ENCODE assay signal across 11 cellular contexts in genomic region chr1:224928906-224929305, GRCh38. TPM values are rescaled to one million over a fixed set of nuclear protein-coding genes. Genes with fewer than 3 reads are reported as not detected.
DNase-seq lines count a peak whose midpoint lies in the region; ATAC-seq and TF ChIP-seq lines count a peak whose summit lies in the region.
"Had no signal": no experiment of that assay in that cellular context is flagged by ENCODE, and none has a peak within 500 bp of the region (broad histone marks: within the 10 kb centered on the region; RNA-seq: fewer than 3 reads in every experiment).

No MANE protein-coding gene starts in this region.

- H3K4me3 ChIP-seq in CD4-positive, alpha-beta memory T cell (ENCODE audit: low read length in 2 of 2) = no peak overlapping the region
- H3K4me3 ChIP-seq in PC-9 = peak overlapping the region; percentile 93
- peak overlapping the region in 2 of 4 experiments; percentile 65 to 67 for H3K4me3 ChIP-seq in fibroblast of lung (replicated peaks in 1 of 4; ENCODE audit: control extremely low read depth in 1 of 4, insufficient read depth in 1 of 4, low read depth in 3 of 4, low read length in 4 of 4)
- peak overlapping the region; percentile 51 for H3K4me3 ChIP-seq in neural progenitor cell
- H3K4me3 ChIP-seq: GM12878 had no signal

- in situ Hi-C loops in GM13977 (cut with MboI; ENCODE audit: low pct_unique_long_range_greater_than_20kb, low sequenced_read_pairs, unreplicated experiment) = no loop called here

- no peaks in the 10 kb centered on the region for H3K27me3 ChIP-seq in CD4-positive, alpha-beta memory T cell (ENCODE audit: insufficient read depth, low read length)
- H3K27me3 ChIP-seq in PC-9 (ENCODE audit: insufficient read depth, low read depth) (no peaks in the 10 kb centered on the region), fibroblast of lung (ENCODE audit: control insufficient read depth, insufficient read depth, low read length) (no peaks in the 10 kb centered on the region), neural progenitor cell (no peaks in the 10 kb centered on the region)

- H3K4me2 ChIP-seq in PC-9 (peak overlapping the region; percentile 88), fibroblast of lung (ENCODE audit: extremely low read depth, insufficient read depth, low read length) (no peak overlapping the region), neural progenitor cell (peak overlapping the region; percentile 75)

- CTCF ChIA-PET in CD4-positive, alpha-beta memory T cell (lab: Charles Lee; ENCODE audit: partially characterized antibody) = no interaction called here
- CTCF ChIA-PET in PC-9 (lab: Charles Lee) = no interaction called here

- H3K9me3 ChIP-seq in CD4-positive, alpha-beta memory T cell (ENCODE audit: control insufficient read depth in 1 of 2, low read length in 2 of 2) = peaks cover 0 to 15% of the 10 kb centered on the region in 2 donors
- H3K9me3 ChIP-seq in PC-9 (ENCODE audit: insufficient read depth, low read depth) (peaks cover 25% of the 10 kb centered on the region), fibroblast of lung (ENCODE audit: control insufficient read depth, insufficient read depth, low read depth, low read length) (no peaks in the 10 kb centered on the region), neural progenitor cell (ENCODE audit: low read depth) (peaks cover 20% of the 10 kb centered on the region)

- ATAC-seq in GM21526 (IDR thresholded peaks at IDR 0.05; ENCODE audit: low FRiP score, unreplicated experiment) = no peak

- H3K27ac ChIP-seq in CD4-positive, alpha-beta memory T cell (ENCODE audit: low read depth, low read length) = no peak overlapping the region
- H3K27ac ChIP-seq in PC-9 = peak overlapping the region; percentile 68
- no peak overlapping the region for H3K27ac ChIP-seq in fibroblast of lung (ENCODE audit: insufficient read depth, low read length)
- H3K27ac ChIP-seq in neural progenitor cell = no peak overlapping the region

- H3K4me1 ChIP-seq in CD4-positive, alpha-beta memory T cell (ENCODE audit: insufficient read depth, low read length) = no peaks in the 10 kb centered on the region
- peaks cover 9% of the 10 kb centered on the region for H3K4me1 ChIP-seq in PC-9 (replicated peaks; ENCODE audit: insufficient read depth)
- H3K4me1 ChIP-seq in fibroblast of lung (ENCODE audit: control insufficient read depth, extremely low read depth, insufficient read depth, low read length) = no peaks in the 10 kb centered on the region
- H3K4me1 ChIP-seq in neural progenitor cell = no peaks in the 10 kb centered on the region

- TF ChIP-seq CTCF in PC-9 (conservative IDR thresholded peaks at IDR 0.05) = no peak
- no peak for TF ChIP-seq CTCF in fibroblast of lung (conservative IDR thresholded peaks at IDR 0.05 in 1 of 2, IDR thresholded peaks at IDR 0.05 in 1 of 2; ENCODE audit: low read depth in 1 of 2, low read length in 2 of 2)
- no peak for TF ChIP-seq CTCF in neural progenitor cell (IDR thresholded peaks at IDR 0.05)
- TF ChIP-seq CTCF in GM13977 (IDR thresholded peaks at IDR 0.05; ENCODE audit: extremely low read depth, insufficient read depth, missing control alignments) = no peak

- no TSS peak for BruUV-seq in PC-9 (replicated peaks; lab: Mats Ljungman, UMichigan)

- no peak overlapping the region for H3K9ac ChIP-seq in fibroblast of lung (ENCODE audit: insufficient read depth, low read length)
- H3K9ac ChIP-seq in neural progenitor cell = no peak overlapping the region

- H3K79me2 ChIP-seq in PC-9 (ENCODE audit: low read depth) (peaks cover 38% of the 10 kb centered on the region), fibroblast of lung (ENCODE audit: control insufficient read depth, insufficient read depth, low read length) (no peaks in the 10 kb centered on the region), neural progenitor cell (ENCODE audit: low read depth) (peaks cover 41% of the 10 kb centered on the region)

- H3K9me2 ChIP-seq in PC-9 (ENCODE audit: insufficient read depth) = no peaks in the 10 kb centered on the region

- H2AFZ ChIP-seq in PC-9 = peak overlapping the region; percentile 92
- peak overlapping the region; percentile 55 for H2AFZ ChIP-seq in fibroblast of lung (ENCODE audit: low read length)
- peak overlapping the region; percentile 96 for H2AFZ ChIP-seq in neural progenitor cell (replicated peaks)

- H3K4me3 Mint-ChIP-seq in CD4-positive, alpha-beta memory T cell = peak overlapping the region; percentile 61 to 81 (median 69)
- peak overlapping the region; percentile 91 for H3K4me3 Mint-ChIP-seq in neural progenitor cell

- POLR2A ChIA-PET in CD4-positive, alpha-beta memory T cell (lab: Charles Lee; ENCODE audit: partially characterized antibody) = no interaction called here
- POLR2A ChIA-PET in PC-9 (lab: Charles Lee; ENCODE audit: unreplicated experiment) = no interaction called here

- no peak overlapping the region for H3K27ac Mint-ChIP-seq in CD4-positive, alpha-beta memory T cell
- H3K27ac Mint-ChIP-seq in neural progenitor cell = no peak overlapping the region
- H3K27ac Mint-ChIP-seq: CD4-positive, CD25-positive, alpha-beta regulatory T cell had no signal

- H3F3A ChIP-seq in PC-9 (ENCODE audit: insufficient read depth, low read depth) (0 out of 2 replicates have a peak, but pooled peaks cover 5% of the 10 kb centered on the region), neural progenitor cell (ENCODE audit: low read depth) (no peaks in the 10 kb centered on the region)

- no peaks in the 10 kb centered on the region for H4K20me1 ChIP-seq in PC-9 (ENCODE audit: insufficient read depth)
- no peaks in the 10 kb centered on the region for H4K20me1 ChIP-seq in fibroblast of lung (ENCODE audit: control insufficient read depth, extremely low read depth, insufficient read depth, low read length)
- H4K20me1 ChIP-seq in neural progenitor cell (ENCODE audit: low read depth) = no peaks in the 10 kb centered on the region

- peaks cover 19 to 29% of the 10 kb centered on the region in 2 donors for H3K27me3 Mint-ChIP-seq in CD4-positive, alpha-beta memory T cell
- H3K27me3 Mint-ChIP-seq in neural progenitor cell (ENCODE audit: insufficient read depth, low read depth) = peaks cover 5% of the 10 kb centered on the region

- intact Hi-C loops in CD4-positive, alpha-beta memory T cell (cut with micrococcal nuclease) = no loop called here
- intact Hi-C loops in PC-9 (cut with micrococcal nuclease; ENCODE audit: unreplicated experiment) = loop anchor here (10.0 kb wide), 1 partner anchor 1224 kb away; no protein-coding TSS in a partner anchor

- H3K36me3 ChIP-seq in CD4-positive, alpha-beta memory T cell (ENCODE audit: insufficient read depth, low read length) = no peaks in the 10 kb centered on the region
- H3K36me3 ChIP-seq in PC-9 (ENCODE audit: low read depth) (peaks cover 11% of the 10 kb centered on the region; the same call in 1 of the 2 replicates), fibroblast of lung (ENCODE audit: control insufficient read depth, insufficient read depth, low read length) (no peaks in the 10 kb centered on the region), neural progenitor cell (peaks cover 13% of the 10 kb centered on the region)

- H3K9me3 Mint-ChIP-seq in CD4-positive, alpha-beta memory T cell = peaks cover 6 to 31% (median 25%) of the 10 kb centered on the region in 8 donors
- H3K9me3 Mint-ChIP-seq in neural progenitor cell = peaks cover 29% of the 10 kb centered on the region

- peaks cover 6 to 7% of the 10 kb centered on the region in 2 donors for H3K36me3 Mint-ChIP-seq in CD4-positive, alpha-beta memory T cell
- H3K36me3 Mint-ChIP-seq in neural progenitor cell = peaks cover 18% of the 10 kb centered on the region

- peaks cover 0 to 5% (median 3%) of the 10 kb centered on the region in 4 donors for H3K4me1 Mint-ChIP-seq in CD4-positive, alpha-beta memory T cell
- H3K4me1 Mint-ChIP-seq in neural progenitor cell = peaks cover 3% of the 10 kb centered on the region

- no peak for DNase-seq in CD4-positive, alpha-beta memory T cell
- DNase-seq in PC-9 (no peak), fibroblast of lung (ENCODE audit: low read depth in 2 of 2) (no peak), neural progenitor cell (ENCODE audit: low spot score) (no peak), HUDEP-2 (lab: John Stamatoyannopoulos, UW; ENCODE audit: unreplicated experiment in 76 of 76) (no peak), GM13977 (ENCODE audit: low spot score) (no peak)
- no peak for DNase-seq in activated naive CD4-positive, alpha-beta T cell (lab: John Stamatoyannopoulos, UW)
- DNase-seq: CD4-positive, CD25-positive, alpha-beta regulatory T cell; effector memory CD4-positive, alpha-beta T cell had no signal

RNA-seq across cellular contexts. Expression of gene DNAH14, which starts 0.6 kb away (rescaled TPM):
- not detected for total RNA-seq in CD4-positive, alpha-beta memory T cell
- under 1 TPM in 1 of 2 donors, not detected in 1; 0.06 TPM for polyA plus RNA-seq in CD4-positive, alpha-beta memory T cell
- total RNA-seq in PC-9 (2021) (35.4 and 48.8 TPM in 2 replicates), fibroblast of lung (16.7 and 19.7 TPM in 2 replicates), neural progenitor cell (ENCODE audit: low replicate concordance) (64.8 and 118 TPM in 2 replicates)
- 5.4 and 7.5 TPM in 2 replicates for polyA plus RNA-seq in fibroblast of lung
- 4.1 and 6.1 TPM in 2 replicates for polyA plus RNA-seq in fibroblast of lung (2012)
- polyA minus RNA-seq in fibroblast of lung (ENCODE audit: low replicate concordance) = not detected in 2 replicates
- total RNA-seq: CD4-positive, CD25-positive, alpha-beta regulatory T cell had no signal

Comparison
In these comparisons a context has a peak if more than half of its experiments do, and no peak if none do; other contexts are left out.
1. H3K4me3 ChIP-seq: peak in PC-9 (single experiment) and neural progenitor cell (single experiment); none in CD4-positive, alpha-beta memory T cell (0 of 2).
2. RNA of gene DNAH14, which starts 0.6 kb away (total RNA-seq): 64.8 to 118 TPM in neural progenitor cell, 35.4 to 48.8 TPM in PC-9 and 16.7 to 19.7 TPM in fibroblast of lung; not detected in CD4-positive, alpha-beta memory T cell; every median in the first group is over 10 times any median in the second.
3. Peak in every context shown above with its lines, with median percentiles within 50 percentile points of each other: H2AFZ ChIP-seq.